Comparison of ENCODE assay signal across 10 cellular contexts in the genomic region with DNA sequence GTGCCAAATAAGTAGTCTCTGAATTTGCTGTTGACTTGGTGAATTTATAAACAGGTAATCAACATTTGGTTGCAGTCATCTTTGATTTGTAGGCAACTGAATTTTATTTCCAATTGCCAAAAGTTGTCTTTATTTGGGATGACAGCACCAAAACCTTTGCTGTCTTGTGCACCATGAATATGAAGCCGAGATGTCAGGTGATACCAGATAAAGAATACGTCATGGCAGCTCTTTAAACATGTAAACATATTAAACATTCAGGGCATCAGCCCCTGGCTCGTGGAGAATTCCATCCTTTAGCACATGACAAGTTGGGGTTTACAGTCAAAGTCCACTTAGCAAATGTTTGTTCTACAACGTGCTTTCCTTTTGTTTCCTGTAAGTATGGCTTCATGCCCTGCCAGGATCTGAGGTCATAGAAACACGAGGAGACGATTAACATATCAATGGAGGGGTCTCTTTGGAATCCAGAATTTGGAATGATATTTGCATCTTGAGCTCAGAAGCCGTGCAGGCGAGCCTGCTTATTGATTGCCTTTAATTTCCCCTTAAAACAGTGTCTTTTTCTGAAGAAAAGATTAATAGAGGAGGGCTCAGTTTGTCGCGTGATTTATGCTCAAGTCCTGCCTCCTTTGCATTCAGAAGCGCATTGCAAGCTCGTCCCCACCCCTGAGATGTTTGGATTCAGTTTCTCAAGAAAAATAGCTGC.
DNase-seq lines count a peak whose midpoint lies in the region; ATAC-seq and TF ChIP-seq lines count a peak whose summit lies in the region.
"Had no signal": no experiment of that assay in that cellular context is flagged by ENCODE, and none has a peak within 500 bp of the region (broad histone marks: within the 10 kb centered on the region; RNA-seq: fewer than 3 reads in every experiment).

No MANE protein-coding gene starts in this region.

- H4K20me1 ChIP-seq in neural progenitor cell (ENCODE audit: low read depth), result no peaks in the 10 kb centered on the region

- no peaks in the 10 kb centered on the region for H3K9me3 Mint-ChIP-seq in endodermal cell
- peaks cover 4% of the 10 kb centered on the region for H3K9me3 Mint-ChIP-seq in neural progenitor cell
- H3K9me3 Mint-ChIP-seq: memory B cell had no signal

- H3K36me3 Mint-ChIP-seq in endodermal cell (ENCODE audit: low read depth), result no peaks in the 10 kb centered on the region
- no peaks in the 10 kb centered on the region for H3K36me3 Mint-ChIP-seq in neural progenitor cell
- H3K36me3 Mint-ChIP-seq: activated naive CD8-positive, alpha-beta T cell; memory B cell had no signal

- peak overlapping the region; percentile 84 for H3K27ac Mint-ChIP-seq in endodermal cell
- H3K27ac Mint-ChIP-seq in neural progenitor cell, result peak overlapping the region; percentile 93
- H3K27ac Mint-ChIP-seq: activated naive CD8-positive, alpha-beta T cell; memory B cell had no signal

- peak overlapping the region; percentile 89 for H3K27ac ChIP-seq in endodermal cell (ENCODE audit: low read depth, low read length)
- no peak overlapping the region for H3K27ac ChIP-seq in neural progenitor cell

- no peaks in the 10 kb centered on the region for H3K79me2 ChIP-seq in neural progenitor cell (ENCODE audit: low read depth)

- no peak for ATAC-seq in GM18861 (IDR thresholded peaks at IDR 0.05; ENCODE audit: unreplicated experiment)
- no peak for ATAC-seq in HG03565 (IDR thresholded peaks at IDR 0.05; ENCODE audit: unreplicated experiment)

- peaks cover 17% of the 10 kb centered on the region for H3F3A ChIP-seq in neural progenitor cell (ENCODE audit: low read depth)

- H3K4me3 Mint-ChIP-seq in endodermal cell (no peak overlapping the region), neural progenitor cell (peak overlapping the region; percentile 68)
- H3K4me3 Mint-ChIP-seq: activated naive CD8-positive, alpha-beta T cell; memory B cell had no signal

- no peaks in the 10 kb centered on the region for H3K27me3 ChIP-seq in endodermal cell (ENCODE audit: control insufficient read depth, insufficient read depth, low read length, poor library complexity, severe bottlenecking)
- H3K27me3 ChIP-seq in neural progenitor cell, result peaks cover 7% of the 10 kb centered on the region

- DNase-seq in GM03348 (ENCODE audit: low spot score), result peak; percentile 10
- peak; percentile 23 for DNase-seq in NCI-H774 (lab: John Stamatoyannopoulos, UW)
- peak; percentile 72 for DNase-seq in endodermal cell
- DNase-seq in neural progenitor cell (ENCODE audit: low spot score), result peak; percentile 49
- DNase-seq in cortex of kidney (lab: John Stamatoyannopoulos, UW), result no peak
- DNase-seq in DMS79 treated with DMSO at 0.1 percent for 48 hours (lab: John Stamatoyannopoulos, UW), result no peak

- H3K36me3 ChIP-seq in endodermal cell (ENCODE audit: control insufficient read depth, insufficient read depth, low read length) (no peaks in the 10 kb centered on the region), neural progenitor cell (no peaks in the 10 kb centered on the region)

- peaks cover 30% of the 10 kb centered on the region for H3K4me1 Mint-ChIP-seq in endodermal cell
- H3K4me1 Mint-ChIP-seq in neural progenitor cell, result peaks cover 34% of the 10 kb centered on the region

- H3K9ac ChIP-seq in endodermal cell (ENCODE audit: extremely low read depth, low read length, poor library complexity, severe bottlenecking) (no peak overlapping the region), neural progenitor cell (no peak overlapping the region)

- no peak for TF ChIP-seq CTCF in endodermal cell (conservative IDR thresholded peaks at IDR 0.05)
- TF ChIP-seq CTCF in neural progenitor cell (IDR thresholded peaks at IDR 0.05), result no peak

- H2AFZ ChIP-seq in neural progenitor cell (replicated peaks), result peak overlapping the region; percentile 97

- H3K9me3 ChIP-seq in endodermal cell (ENCODE audit: control insufficient read depth, low read length), result no peaks in the 10 kb centered on the region
- no peaks in the 10 kb centered on the region for H3K9me3 ChIP-seq in neural progenitor cell (ENCODE audit: low read depth)

- H3K27me3 Mint-ChIP-seq in endodermal cell (ENCODE audit: insufficient read depth) (peaks cover 3% of the 10 kb centered on the region), neural progenitor cell (ENCODE audit: insufficient read depth, low read depth) (peaks cover 11% of the 10 kb centered on the region)
- H3K27me3 Mint-ChIP-seq: activated naive CD8-positive, alpha-beta T cell; memory B cell had no signal

- 21 to 28% methylated on average over 8 to 12 of the region's 12 CpGs for WGBS in endodermal cell (ENCODE audit: insufficient coverage in 1 of 2, insufficient read length in 1 of 2), 2 experiments

- H3K4me3 ChIP-seq in endodermal cell (ENCODE audit: low read length) (no peak overlapping the region), neural progenitor cell (peak overlapping the region; percentile 40)

- peak overlapping the region; percentile 79 for H3K4me2 ChIP-seq in neural progenitor cell

- H3K4me1 ChIP-seq in endodermal cell (ENCODE audit: control insufficient read depth, insufficient read depth, low read length), result peaks cover 18% of the 10 kb centered on the region
- H3K4me1 ChIP-seq in neural progenitor cell, result peaks cover 26% of the 10 kb centered on the region

Comparison
In these comparisons a context has a peak if more than half of its experiments do, and no peak if none do; other contexts are left out.
1. DNase-seq: peak in GM03348 (single experiment), NCI-H774 (single experiment), endodermal cell (single experiment) and neural progenitor cell (single experiment); none in cortex of kidney (single experiment) and DMS79 treated with DMSO at 0.1 percent for 48 hours (single experiment).